1 cellular context compared by ENCODE assay signal in the genomic region with DNA sequence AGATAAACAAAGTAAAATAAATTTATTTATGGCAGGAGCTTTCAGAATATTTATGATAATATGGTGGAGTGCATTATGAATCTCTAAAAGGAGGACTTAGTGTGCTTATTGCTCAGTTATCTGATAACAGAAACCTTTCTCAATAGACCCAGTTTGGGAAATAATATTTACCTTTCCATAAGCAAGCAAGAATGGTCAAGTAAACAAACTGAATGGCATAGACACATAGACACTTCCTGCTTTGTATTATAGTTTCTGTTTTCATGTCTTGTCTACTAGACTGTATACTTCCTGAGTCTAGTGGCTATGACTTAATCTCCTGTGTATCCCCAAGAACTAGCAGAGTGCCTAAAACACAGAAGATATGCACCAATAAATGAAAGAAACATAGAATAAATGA.
TF ChIP-seq lines count a peak whose summit lies in the region.

No MANE protein-coding gene starts in this region.

TF ChIP-seq in GM12878, 131 proteins besides CTCF, POLR2A, EP300 and RAD21 (continued from another document):
- TF ChIP-seq, protein P1, sequence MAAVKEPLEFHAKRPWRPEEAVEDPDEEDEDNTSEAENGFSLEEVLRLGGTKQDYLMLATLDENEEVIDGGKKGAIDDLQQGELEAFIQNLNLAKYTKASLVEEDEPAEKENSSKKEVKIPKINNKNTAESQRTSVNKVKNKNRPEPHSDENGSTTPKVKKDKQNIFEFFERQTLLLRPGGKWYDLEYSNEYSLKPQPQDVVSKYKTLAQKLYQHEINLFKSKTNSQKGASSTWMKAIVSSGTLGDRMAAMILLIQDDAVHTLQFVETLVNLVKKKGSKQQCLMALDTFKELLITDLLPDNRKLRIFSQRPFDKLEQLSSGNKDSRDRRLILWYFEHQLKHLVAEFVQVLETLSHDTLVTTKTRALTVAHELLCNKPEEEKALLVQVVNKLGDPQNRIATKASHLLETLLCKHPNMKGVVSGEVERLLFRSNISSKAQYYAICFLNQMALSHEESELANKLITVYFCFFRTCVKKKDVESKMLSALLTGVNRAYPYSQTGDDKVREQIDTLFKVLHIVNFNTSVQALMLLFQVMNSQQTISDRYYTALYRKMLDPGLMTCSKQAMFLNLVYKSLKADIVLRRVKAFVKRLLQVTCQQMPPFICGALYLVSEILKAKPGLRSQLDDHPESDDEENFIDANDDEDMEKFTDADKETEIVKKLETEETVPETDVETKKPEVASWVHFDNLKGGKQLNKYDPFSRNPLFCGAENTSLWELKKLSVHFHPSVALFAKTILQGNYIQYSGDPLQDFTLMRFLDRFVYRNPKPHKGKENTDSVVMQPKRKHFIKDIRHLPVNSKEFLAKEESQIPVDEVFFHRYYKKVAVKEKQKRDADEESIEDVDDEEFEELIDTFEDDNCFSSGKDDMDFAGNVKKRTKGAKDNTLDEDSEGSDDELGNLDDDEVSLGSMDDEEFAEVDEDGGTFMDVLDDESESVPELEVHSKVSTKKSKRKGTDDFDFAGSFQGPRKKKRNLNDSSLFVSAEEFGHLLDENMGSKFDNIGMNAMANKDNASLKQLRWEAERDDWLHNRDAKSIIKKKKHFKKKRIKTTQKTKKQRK (IDR thresholded peaks at IDR 0.05; ENCODE audit: low read depth, low read length), result no peak
- TF ChIP-seq SRF (IDR thresholded peaks at IDR 0.05; ENCODE audit: low read depth in 2 of 2, low read length in 2 of 2) (no peak), BMI1 (IDR thresholded peaks at IDR 0.05; ENCODE audit: borderline replicate concordance) (no peak)
- TF ChIP-seq, protein P2, sequence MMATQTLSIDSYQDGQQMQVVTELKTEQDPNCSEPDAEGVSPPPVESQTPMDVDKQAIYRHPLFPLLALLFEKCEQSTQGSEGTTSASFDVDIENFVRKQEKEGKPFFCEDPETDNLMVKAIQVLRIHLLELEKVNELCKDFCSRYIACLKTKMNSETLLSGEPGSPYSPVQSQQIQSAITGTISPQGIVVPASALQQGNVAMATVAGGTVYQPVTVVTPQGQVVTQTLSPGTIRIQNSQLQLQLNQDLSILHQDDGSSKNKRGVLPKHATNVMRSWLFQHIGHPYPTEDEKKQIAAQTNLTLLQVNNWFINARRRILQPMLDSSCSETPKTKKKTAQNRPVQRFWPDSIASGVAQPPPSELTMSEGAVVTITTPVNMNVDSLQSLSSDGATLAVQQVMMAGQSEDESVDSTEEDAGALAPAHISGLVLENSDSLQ (IDR thresholded peaks at IDR 0.05), result no peak
